In the genomic region with DNA sequence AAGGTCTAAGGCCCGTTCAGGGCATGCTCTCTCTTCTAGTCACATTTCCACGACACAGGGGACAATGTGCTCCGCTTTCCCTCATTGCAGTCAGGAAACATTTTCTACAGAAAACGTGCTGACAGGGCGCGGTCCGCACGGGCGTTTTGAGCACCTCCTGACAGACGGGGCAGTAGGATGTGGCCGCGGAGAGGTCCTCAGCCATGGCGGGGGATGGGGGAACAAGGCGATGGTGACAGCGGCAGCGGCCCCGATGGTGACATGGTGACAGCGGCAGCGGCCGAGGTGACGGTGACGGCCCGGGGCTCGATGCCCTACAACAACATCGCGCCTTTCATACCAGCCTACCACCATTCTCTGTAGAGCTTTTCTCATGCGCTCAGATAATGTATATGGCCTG, we compare ENCODE assay signal across 22 cellular contexts. TPM values are rescaled to one million over a fixed set of nuclear protein-coding genes. Genes with fewer than 3 reads are reported as not detected.
A peak's percentile ranks its signal among the peaks of the same experiment; 100 is the strongest.
DNase-seq lines count a peak whose midpoint lies in the region; ATAC-seq and TF ChIP-seq lines count a peak whose summit lies in the region.
"Had no signal": no experiment of that assay in that cellular context is flagged by ENCODE, and none has a peak within 500 bp of the region (broad histone marks: within the 10 kb centered on the region; RNA-seq: fewer than 3 reads in every experiment).

No MANE protein-coding gene starts in this region.

- H3K4me3 ChIP-seq in GM23338 (no peak overlapping the region), ascending aorta (peak overlapping the region; percentile 87 to 91), heart right ventricle (peak overlapping the region in 7 of 10 donors; percentile 3 to 94 (median 14)), trophoblast cell (ENCODE audit: low read depth, low read length) (no peak overlapping the region), SJCRH30 (no peak overlapping the region), spleen (peak overlapping the region in 2 of 8 donors; percentile 77 to 92)
- H3K4me3 ChIP-seq: PC-9 had no signal

- DNase-seq in GM23338 (ENCODE audit: low spot score) (peak; percentile 25), ascending aorta (ENCODE audit: low spot score in 2 of 2) (no peak), heart right ventricle (peak; percentile 33 to 56), trophoblast cell (no peak), SJCRH30 (no peak), spleen (no peak), HK-2 (ENCODE audit: unreplicated experiment) (no peak)
- DNase-seq: activated naive CD4-positive, alpha-beta T cell treated with anti-CD3 and anti-CD28 coated beads, Interleukin-2, amount 10 ng/mL, durations not matched to agents 7 days and 5 days; CD8-positive, alpha-beta T cell; DMS153; effector CD8-positive, alpha-beta T cell; esophagus squamous epithelium; GDM1; left colon; naive thymus-derived CD8-positive, alpha-beta T cell; NCI-H1105 treated with DMSO at 0.1 percent for 48 hours; NCI-H2081 treated with DMSO at 0.1 percent for 48 hours; NCI-H446 treated with DMSO at 0.1 percent for 48 hours; PC-9; T-cell had no signal

- H3K4me1 ChIP-seq in GM23338 (ENCODE audit: insufficient read depth) = peaks cover 46% of the 10 kb centered on the region
- peaks cover 2 to 15% of the 10 kb centered on the region in 2 donors for H3K4me1 ChIP-seq in ascending aorta
- peaks cover 0 to 77% (median 40%) of the 10 kb centered on the region in 9 donors for H3K4me1 ChIP-seq in heart right ventricle
- H3K4me1 ChIP-seq in trophoblast cell (ENCODE audit: control insufficient read depth in 1 of 2, insufficient read depth in 2 of 2, low read length in 2 of 2) = peaks cover 4 to 11% of the 10 kb centered on the region in 2 experiments
- H3K4me1 ChIP-seq in SJCRH30 = peaks cover 2% of the 10 kb centered on the region; the same call in 1 of the 2 replicates
- peaks cover 4 to 33% (median 18%) of the 10 kb centered on the region in 6 donors for H3K4me1 ChIP-seq in spleen

- H3K9me2 ChIP-seq in GM23338 (ENCODE audit: insufficient read depth) = no peaks in the 10 kb centered on the region

- H4K8ac ChIP-seq in trophoblast cell (ENCODE audit: low read depth, low read length) = no peak overlapping the region

- H2BK12ac ChIP-seq in trophoblast cell (ENCODE audit: low read length) = no peak overlapping the region

- no peaks in the 10 kb centered on the region for H3K9me3 Mint-ChIP-seq in GM23338
- H3K9me3 Mint-ChIP-seq: activated naive CD4-positive, alpha-beta T cell treated with anti-CD3 and anti-CD28 coated beads, Interleukin-2, amount 10 ng/mL, durations not matched to agents 7 days and 5 days; CD8-positive, alpha-beta T cell; mesothelial cell of epicardium; naive thymus-derived CD8-positive, alpha-beta T cell; T-cell had no signal

- peaks cover 2% of the 10 kb centered on the region; the same call in 2 of the 3 replicates for H3K36me3 Mint-ChIP-seq in GM23338 (ENCODE audit: low read depth)

- no peak overlapping the region for H3K14ac ChIP-seq in trophoblast cell (ENCODE audit: low read length)

- no peak overlapping the region for H4K91ac ChIP-seq in trophoblast cell (ENCODE audit: low read depth, low read length)

- H3K36me3 ChIP-seq in GM23338 (ENCODE audit: insufficient read depth) = no peaks in the 10 kb centered on the region
- H3K36me3 ChIP-seq in ascending aorta = peaks cover 0 to 12% of the 10 kb centered on the region in 2 donors
- peaks cover 0 to 20% (median 0%) of the 10 kb centered on the region in 9 donors for H3K36me3 ChIP-seq in heart right ventricle
- peaks cover 0 to 3% of the 10 kb centered on the region in 2 experiments for H3K36me3 ChIP-seq in trophoblast cell (ENCODE audit: control insufficient read depth in 1 of 2, insufficient read depth in 2 of 2, low read length in 2 of 2)
- no peaks in the 10 kb centered on the region for H3K36me3 ChIP-seq in SJCRH30
- H3K36me3 ChIP-seq in spleen = peaks cover 0 to 4% (median 0%) of the 10 kb centered on the region in 6 donors

- no peak overlapping the region for H3K18ac ChIP-seq in trophoblast cell (ENCODE audit: low read length)

- H3K79me2 ChIP-seq in GM23338 (replicated peaks; ENCODE audit: insufficient read depth) (peaks cover 84% of the 10 kb centered on the region), trophoblast cell (ENCODE audit: control insufficient read depth, insufficient read depth, low read length, poor library complexity) (peaks cover 24% of the 10 kb centered on the region)

- H3K27ac ChIP-seq in GM23338 (ENCODE audit: low read depth) (no peak overlapping the region), ascending aorta (peak overlapping the region in 1 of 2 donors; percentile 9), heart right ventricle (peak overlapping the region in 5 of 10 donors; percentile 6 to 49 (median 37)), trophoblast cell (ENCODE audit: low read depth, low read length) (no peak overlapping the region), SJCRH30 (no peak overlapping the region), spleen (no peak overlapping the region)
- H3K27ac ChIP-seq: esophagus squamous epithelium, PC-9 had no signal

- H2BK5ac ChIP-seq in trophoblast cell (ENCODE audit: low read depth, low read length, poor library complexity) = no peak overlapping the region

- ATAC-seq in GM23338 = no peak
- no peak for ATAC-seq in heart right ventricle
- no peak for ATAC-seq in GM21526 (IDR thresholded peaks at IDR 0.05; ENCODE audit: low FRiP score, unreplicated experiment)
- ATAC-seq: CD8-positive, alpha-beta T cell; left colon; naive thymus-derived CD8-positive, alpha-beta T cell; T-cell had no signal

- H3K27ac Mint-ChIP-seq in GM23338 = no peak overlapping the region
- H3K27ac Mint-ChIP-seq: CD8-positive, alpha-beta T cell; mesothelial cell of epicardium; T-cell had no signal

- H3K9ac ChIP-seq in trophoblast cell (ENCODE audit: low read length) = no peak overlapping the region

- H3K4me1 Mint-ChIP-seq in GM23338 = peaks cover 42% of the 10 kb centered on the region

- H3K79me1 ChIP-seq in trophoblast cell (ENCODE audit: low read length) = peaks cover 12% of the 10 kb centered on the region

- peak overlapping the region; percentile 33; the same call in 1 of the 2 replicates for H3K4me2 ChIP-seq in GM23338
- H3K4me2 ChIP-seq in trophoblast cell (ENCODE audit: low read length) = no peak overlapping the region
- H3K4me2 ChIP-seq: PC-9 had no signal

- H3K27me3 Mint-ChIP-seq in GM23338 (ENCODE audit: insufficient read depth, low read depth, poor library complexity) = peaks cover 7% of the 10 kb centered on the region
- H3K27me3 Mint-ChIP-seq: activated naive CD4-positive, alpha-beta T cell treated with anti-CD3 and anti-CD28 coated beads, Interleukin-2, amount 10 ng/mL, durations not matched to agents 7 days and 5 days; naive thymus-derived CD8-positive, alpha-beta T cell; T-cell had no signal

- TF ChIP-seq CTCF in GM23338 (conservative IDR thresholded peaks at IDR 0.05; ENCODE audit: low read depth in 2 of 2) = no peak
- no peak for TF ChIP-seq CTCF in ascending aorta (IDR thresholded peaks at IDR 0.05)
- no peak for TF ChIP-seq CTCF in heart right ventricle (IDR thresholded peaks at IDR 0.05)
- TF ChIP-seq CTCF in spleen (IDR thresholded peaks at IDR 0.05 in 8 of 11, conservative IDR thresholded peaks at IDR 0.05 in 3 of 11) = no peak

- WGBS in heart right ventricle, 2 donors = 70 to 75% methylated on average over 27 of the region's 27 CpGs
- WGBS in trophoblast cell (ENCODE audit: extremely low coverage, insufficient coverage, insufficient read length) = no CpG with 5 or more reads among the region's 27 CpGs
- WGBS in spleen, 5 donors = 83 to 92% (median 92%) methylated on average over 27 of the region's 27 CpGs

- H2AFZ ChIP-seq in GM23338 (no peak overlapping the region), trophoblast cell (ENCODE audit: insufficient read depth, low read length, poor library complexity) (no peak overlapping the region)
- H2AFZ ChIP-seq: PC-9 had no signal

- H3K9me3 ChIP-seq in ascending aorta (no peaks in the 10 kb centered on the region), heart right ventricle (no peaks in the 10 kb centered on the region), trophoblast cell (ENCODE audit: insufficient read depth, low read depth, low read length) (peaks cover 5% of the 10 kb centered on the region), SJCRH30 (replicated peaks) (no peaks in the 10 kb centered on the region; the same call in 1 of the 2 replicates), spleen (no peaks in the 10 kb centered on the region)
- H3K9me3 ChIP-seq: esophagus squamous epithelium had no signal

- peaks cover 40% of the 10 kb centered on the region for H4K20me1 ChIP-seq in GM23338 (replicated peaks; ENCODE audit: insufficient read depth)

- no peak overlapping the region for H2BK120ac ChIP-seq in trophoblast cell (ENCODE audit: insufficient read depth, low read length, poor library complexity)

- 0 out of 2 replicates have a peak, but pooled peaks cover 3% of the 10 kb centered on the region for H3F3A ChIP-seq in GM23338 (replicated peaks; ENCODE audit: low read depth)

- no peak overlapping the region for H3K23ac ChIP-seq in trophoblast cell (ENCODE audit: low read length)

- H3K27me3 ChIP-seq in GM23338 (ENCODE audit: insufficient read depth) (no peaks in the 10 kb centered on the region), ascending aorta (no peaks in the 10 kb centered on the region), heart right ventricle (peaks cover 0 to 8% (median 0%) of the 10 kb centered on the region in 7 donors), trophoblast cell (ENCODE audit: insufficient read depth, low read length) (no peaks in the 10 kb centered on the region), SJCRH30 (no peaks in the 10 kb centered on the region), spleen (replicated peaks in 1 of 7) (peaks cover 0 to 14% (median 0%) of the 10 kb centered on the region in 7 donors)
- H3K27me3 ChIP-seq: esophagus squamous epithelium had no signal

- peak overlapping the region; percentile 12 for H3K4ac ChIP-seq in trophoblast cell (ENCODE audit: low read depth, low read length)

- no peak overlapping the region for H4K12ac ChIP-seq in trophoblast cell (ENCODE audit: low read depth, low read length)

- no peak for TF ChIP-seq POLR2A in spleen (IDR thresholded peaks at IDR 0.05)

- H2AK5ac ChIP-seq in trophoblast cell (ENCODE audit: low read length) = no peak overlapping the region

- intact Hi-C loops in ascending aorta (cut with DNase I) (no loop called here), heart right ventricle (cut with DNase I) (loop anchor here in 9 of 10 donors (5.0 to 10.0 kb wide), 8 partner anchors 64 to 162 kb away; no protein-coding TSS in a partner anchor), spleen (cut with DNase I; ENCODE audit: low total_unique reads) (no loop called here)

- H3K4me3 Mint-ChIP-seq in GM23338 = no peak overlapping the region
- H3K4me3 Mint-ChIP-seq: activated naive CD4-positive, alpha-beta T cell treated with anti-CD3 and anti-CD28 coated beads, Interleukin-2, amount 10 ng/mL, durations not matched to agents 7 days and 5 days; CD8-positive, alpha-beta T cell; mesothelial cell of epicardium; T-cell had no signal

RNA-seq across cellular contexts. Expression of gene PLPP1, which starts 4.1 kb away (rescaled TPM):
- 92.0 and 97.1 TPM in 2 replicates for total RNA-seq in GM23338 (2014; rRNA removed; shearing (Covaris generic))
- polyA plus RNA-seq in GM23338 (2016; fragmentation: Nextera tagmentation; extraction: Ambion mirVana) (39.1 and 42.1 TPM in 2 replicates), heart right ventricle (100 to 1,000 TPM in 1 of 2 donors, 10 to 100 TPM in 1; 90.2 to 110 TPM), spleen (10 to 100 TPM; 20.6 to 49.5 (median 34.1) TPM)
- total RNA-seq in ascending aorta (1,314 TPM), heart right ventricle (100 to 1,000 TPM in 1 of 10 donors, 10 to 100 TPM in 9; 58.7 to 111 (median 75.4) TPM), spleen (10 to 100 TPM; 17.0 to 95.5 (median 40.0) TPM)
- 87.5 and 92.7 TPM in 2 replicates for polyA plus RNA-seq in trophoblast cell (2013)
- total RNA-seq in SJCRH30 (2014; rRNA removed; shearing (Covaris generic)) = 31.3 and 35.1 TPM in 2 replicates

Comparison
In these comparisons a context has a peak if more than half of its experiments do, and no peak if none do; other contexts are left out.
1. DNase-seq: peak in GM23338 (single experiment) and heart right ventricle (2 of 2); none in ascending aorta (0 of 2), trophoblast cell (0 of 2), SJCRH30 (0 of 2), spleen (single experiment) and HK-2 (single experiment).
2. H3K4me3 ChIP-seq: peak in ascending aorta (2 of 2) and heart right ventricle (7 of 10); none in GM23338 (single experiment), trophoblast cell (single experiment) and SJCRH30 (single experiment).
3. RNA of gene PLPP1, which starts 4.1 kb away (total RNA-seq): 1,314 TPM in ascending aorta (single experiment); 92.0 to 97.1 TPM in GM23338, 58.7 to 111 TPM in heart right ventricle, 17.0 to 95.5 TPM in spleen and 31.3 to 35.1 TPM in SJCRH30; every median in the first group is over 10 times any median in the second.
4. intact Hi-C loops: an anchor here in heart right ventricle (5.0 to 10.0 kb wide); none called in ascending aorta and spleen.